In genomic region chr21:22342855-22343254, GRCh38 we compare ENCODE assay signal across 24 cellular contexts.
DNase-seq lines count a peak whose midpoint lies in the region; FAIRE-seq and TF ChIP-seq lines count a peak whose summit lies in the region.
"Had no signal": no experiment of that assay in that cellular context is flagged by ENCODE, and none has a peak within 500 bp of the region (broad histone marks: within the 10 kb centered on the region; RNA-seq: fewer than 3 reads in every experiment).

No MANE protein-coding gene starts in this region.

- no peak for TF ChIP-seq CTCF in choroid plexus epithelial cell (conservative IDR thresholded peaks at IDR 0.05; ENCODE audit: low read depth, low read length)

- no peak for FAIRE-seq in urothelium cell line (lab: Jason Lieb, UNC)
- FAIRE-seq: colon, GM12892 had no signal

- no peak overlapping the region for H3K4me3 ChIP-seq in choroid plexus epithelial cell (ENCODE audit: low read depth, low read length)
- H3K4me3 ChIP-seq: BLaER1 treated with 17β-estradiol and CSF1 and Interleukin-3, amounts not matched to agents 10 nM and 100 nM; HAP-1; heart right ventricle; SJSA1; thyroid gland had no signal

- DNase-seq in M059J (ENCODE audit: low read depth) (peak; percentile 29), NCI-H345 treated with DMSO at 0.1 percent for 48 hours (lab: John Stamatoyannopoulos, UW; ENCODE audit: unreplicated experiment) (peak; percentile 71), choroid plexus epithelial cell (ENCODE audit: low read depth) (peak; percentile 14), urothelium cell line (ENCODE audit: low spot score) (peak; percentile 10), A172 (ENCODE audit: low spot score) (no peak), 8988T (no peak), C1 segment of cervical spinal cord (lab: John Stamatoyannopoulos, UW) (no peak)
- DNase-seq: activated B cell treated with CpG ODN at 0.5 μM for 24 hours; activated CD8-positive, alpha-beta T cell treated with anti-CD3 and anti-CD28 coated beads, Interleukin-2, amount 10 ng/mL, durations not matched to agents 7 days and 5 days; activated naive CD4-positive, alpha-beta T cell treated with anti-CD3 and anti-CD28 coated beads, Interleukin-2, amount 10 ng/mL, durations not matched to agents 7 days and 5 days; activated T-cell treated with anti-CD3 and anti-CD28 coated beads, Interleukin-2, amount 50 U/mL, for 24 hours; DMS153; endodermal cell; heart right ventricle; NCI-H526 treated with DMSO at 0.1 percent for 48 hours; occipital lobe; right cardiac atrium; stimulated activated CD4-positive, alpha-beta T cell treated with anti-CD3 and anti-CD28 coated beads, Interleukin-15, amount 100 ng/mL, for 24 hours; thyroid gland had no signal

Comparison
In these comparisons a context has a peak if more than half of its experiments do, and no peak if none do; other contexts are left out.
1. DNase-seq: peak in M059J (single experiment), NCI-H345 treated with DMSO at 0.1 percent for 48 hours (single experiment), choroid plexus epithelial cell (single experiment) and urothelium cell line (single experiment); none in A172 (single experiment), 8988T (single experiment) and C1 segment of cervical spinal cord (0 of 14).